24 cellular contexts compared by ENCODE assay signal in genomic region chr3:177238661-177239216, GRCh38. TPM values are rescaled to one million over a fixed set of nuclear protein-coding genes. Genes with fewer than 3 reads are reported as not detected.
DNase-seq lines count a peak whose midpoint lies in the region; ATAC-seq, FAIRE-seq and TF ChIP-seq lines count a peak whose summit lies in the region.
"Had no signal": no experiment of that assay in that cellular context is flagged by ENCODE, and none has a peak within 500 bp of the region (broad histone marks: within the 10 kb centered on the region; RNA-seq: fewer than 3 reads in every experiment).

No MANE protein-coding gene starts in this region.

- H3K4me3 ChIP-seq in transverse colon = no peak overlapping the region
- H3K4me3 ChIP-seq: A549; BLaER1 treated with 17β-estradiol and CSF1 and Interleukin-3, amounts not matched to agents 10 nM and 100 nM; HAP-1 had no signal

- in situ Hi-C loops in transverse colon (cut with MboI; ENCODE audit: low pct_ligation_motif_present in 1 of 4, low pct_unique_long_range_greater_than_20kb in 1 of 4, low sequenced_read_pairs in 3 of 4) = no loop called here

- H3K27me3 ChIP-seq in transverse colon = no peaks in the 10 kb centered on the region
- H3K27me3 ChIP-seq: BE2C; BLaER1 treated with 17β-estradiol and CSF1 and Interleukin-3, amounts not matched to agents 10 nM and 100 nM had no signal

- no peaks in the 10 kb centered on the region for H3K36me3 ChIP-seq in transverse colon
- H3K36me3 ChIP-seq: BE2C; BLaER1 treated with 17β-estradiol and CSF1 and Interleukin-3, amounts not matched to agents 10 nM and 100 nM; HAP-1 had no signal

- intact Hi-C loops in left colon (cut with DNase I, micrococcal nuclease) = no loop called here
- intact Hi-C loops in transverse colon (cut with DNase I; ENCODE audit: low total_unique reads) = no loop called here

- peak; percentile 49 for ATAC-seq in HG03354 (IDR thresholded peaks at IDR 0.05; ENCODE audit: poor library complexity, severe bottlenecking, unreplicated experiment)
- ATAC-seq in left colon = peak; percentile 78
- ATAC-seq in HG03139 (IDR thresholded peaks at IDR 0.05; ENCODE audit: unreplicated experiment) = no peak
- ATAC-seq in GM19023 (IDR thresholded peaks at IDR 0.05; ENCODE audit: unreplicated experiment) = no peak
- ATAC-seq: A549 had no signal

- H3K4me1 ChIP-seq in transverse colon = peaks cover 0 to 28% (median 5%) of the 10 kb centered on the region in 4 donors
- H3K4me1 ChIP-seq: A549, BE2C, HAP-1 had no signal

- no peak for TF ChIP-seq EP300 in transverse colon (IDR thresholded peaks at IDR 0.05; ENCODE audit: low read depth)

- H3K27ac ChIP-seq in transverse colon = peak overlapping the region; percentile 38 to 64 (median 50)
- H3K27ac ChIP-seq: A549; BLaER1 treated with 17β-estradiol and CSF1 and Interleukin-3, amounts not matched to agents 10 nM and 100 nM had no signal

- peak; percentile 26 for FAIRE-seq in GM18507 (lab: Jason Lieb, UNC)
- FAIRE-seq: A549, GM12891, H54 had no signal

- 50 to 52% methylated on average over 3 of the region's 3 CpGs for WGBS in transverse colon (ENCODE audit: low coverage in 1 of 2), 2 donors

- no peak for DNase-seq in GM18507 (ENCODE audit: extremely low spot score, insufficient read length, low read depth)
- no peak for DNase-seq in left colon
- no peak for DNase-seq in transverse colon
- DNase-seq in NCI-H526 treated with DMSO at 0.1 percent for 48 hours (lab: John Stamatoyannopoulos, UW) = no peak
- DNase-seq: 8988T; ACHN; AML-193; BE2C; Calu3; CD4-positive, alpha-beta memory T cell; COR-L47; DMS53; DMS79 treated with DMSO at 0.1 percent for 48 hours; GF-D8; GOT3; HFFc6 had no signal

- TF ChIP-seq POLR2A in transverse colon (IDR thresholded peaks at IDR 0.05) = no peak

- H3K9me3 ChIP-seq in transverse colon = no peaks in the 10 kb centered on the region
- H3K9me3 ChIP-seq: A549, BE2C, HAP-1 had no signal

- no peak for TF ChIP-seq CTCF in transverse colon (IDR thresholded peaks at IDR 0.05)

RNA-seq across cellular contexts. Expression of gene TBL1XR1, which starts 41.5 kb away (rescaled TPM):
- 100 to 1,000 TPM; 165 to 186 TPM for total RNA-seq in left colon
- 100 to 1,000 TPM in 1 of 4 donors, 10 to 100 TPM in 3; 39.4 to 131 (median 68.1) TPM for total RNA-seq in transverse colon

Comparison
In these comparisons a context has a peak if more than half of its experiments do, and no peak if none do; other contexts are left out.
1. ATAC-seq: peak in HG03354 (single experiment) and left colon (single experiment); none in HG03139 (single experiment) and GM19023 (single experiment).